In genomic region chr11:110679323-110679980, GRCh38 we compare ENCODE assay signal across 24 cellular contexts. TPM values are rescaled to one million over a fixed set of nuclear protein-coding genes. Genes with fewer than 3 reads are reported as not detected.
DNase-seq lines count a peak whose midpoint lies in the region; ATAC-seq and TF ChIP-seq lines count a peak whose summit lies in the region.
"Had no signal": no experiment of that assay in that cellular context is flagged by ENCODE, and none has a peak within 500 bp of the region (broad histone marks: within the 10 kb centered on the region; RNA-seq: fewer than 3 reads in every experiment).

No MANE protein-coding gene starts in this region.

- WGBS in IMR-90 (ENCODE audit: extremely low coverage in 2 of 2, insufficient read length in 1 of 2), 2 experiments, result no CpG with 5 or more reads among the region's 2 CpGs

- intact Hi-C loops in IMR-90 (cut with micrococcal nuclease), result no loop called here

- H3K56ac ChIP-seq in IMR-90 (ENCODE audit: extremely low read depth, insufficient read depth, low read length), result no peak overlapping the region

- H4K91ac ChIP-seq in IMR-90 (ENCODE audit: insufficient read depth, low read depth, low read length), result no peak overlapping the region

- peak; percentile 4 for DNase-seq in BJ (ENCODE audit: low read depth)
- DNase-seq in IMR-90, result peak; percentile 89
- DNase-seq in choroid plexus epithelial cell (ENCODE audit: low read depth), result peak; percentile 50
- DNase-seq in iris pigment epithelial cell (ENCODE audit: low read depth), result peak; percentile 76
- DNase-seq in central memory CD4-positive, alpha-beta T cell, result no peak
- no peak for DNase-seq in SHP77 (lab: John Stamatoyannopoulos, UW)
- DNase-seq: activated CD4-positive, alpha-beta T cell treated with anti-CD3 and anti-CD28 coated beads, Interleukin-2, amount 50 U/mL, for 48 hours; activated CD8-positive, alpha-beta memory T cell treated with anti-CD3 and anti-CD28 coated beads, Interleukin-2, amount 50 U/mL, for 48 hours; activated naive CD8-positive, alpha-beta T cell treated with anti-CD3 and anti-CD28 coated beads for 36 hours; MG63; NCI-H1417 treated with DMSO at 0.1 percent for 48 hours; pancreas; PC-3; SHP77 treated with DMSO at 0.1 percent for 48 hours; spleen; stimulated activated CD4-positive, alpha-beta T cell treated with anti-CD3 and anti-CD28 coated beads, Interleukin-2, amount 100 ng/mL, for 48 hours; stimulated activated naive CD4-positive, alpha-beta T cell had no signal

- dilution Hi-C loops in IMR-90 (cut with HindIII; ENCODE audit: low sequenced_read_pairs, unreplicated experiment), result no loop called here

- H3K27ac ChIP-seq in IMR-90 (ENCODE audit: insufficient read depth, low read length), result no peak overlapping the region
- H3K27ac ChIP-seq: BLaER1 treated with 17β-estradiol and CSF1 and Interleukin-3, amounts not matched to agents 10 nM and 100 nM; HL-60; pancreas; spleen had no signal

- H2AFZ ChIP-seq in IMR-90 (replicated peaks; ENCODE audit: low read length, poor library complexity), result no peak overlapping the region

- ATAC-seq in IMR-90 (ENCODE audit: low read depth) (peak; percentile 83), HG03378 (IDR thresholded peaks at IDR 0.05; ENCODE audit: unreplicated experiment) (no peak), GM19452 (IDR thresholded peaks at IDR 0.05; ENCODE audit: unreplicated experiment) (no peak)
- ATAC-seq: HCT116, pancreas, PC-3, WTC11 had no signal

- H3K23ac ChIP-seq in IMR-90 (ENCODE audit: low read depth, low read length), result peak overlapping the region; percentile 68; the same call in 1 of the 2 replicates

- BruUV-seq in IMR-90 (replicated peaks; lab: Mats Ljungman, UMichigan), result no TSS peak

- no peak overlapping the region for H2AK9ac ChIP-seq in IMR-90 (replicated peaks; ENCODE audit: low read depth, low read length, poor library complexity)

- H3K4me3 ChIP-seq in BJ (ENCODE audit: low read depth, low read length) (no peak overlapping the region), IMR-90 (ENCODE audit: insufficient read depth, low read depth, low read length) (no peak overlapping the region), choroid plexus epithelial cell (ENCODE audit: low read depth, low read length) (no peak overlapping the region)
- H3K4me3 ChIP-seq: BLaER1 treated with 17β-estradiol and CSF1 and Interleukin-3, amounts not matched to agents 10 nM and 100 nM; MG63; pancreas; spleen had no signal

- no peak for TF ChIP-seq CTCF in BJ (IDR thresholded peaks at IDR 0.05; ENCODE audit: insufficient read depth, low read depth, low read length)
- no peak for TF ChIP-seq CTCF in IMR-90 (conservative IDR thresholded peaks at IDR 0.05; ENCODE audit: low read depth, low read length)
- TF ChIP-seq CTCF in choroid plexus epithelial cell (conservative IDR thresholded peaks at IDR 0.05; ENCODE audit: low read depth, low read length), result no peak

- H3K4ac ChIP-seq in IMR-90 (ENCODE audit: low read depth, low read length), result peak overlapping the region; percentile 58

- in situ Hi-C loops in IMR-90 (cut with MboI; ENCODE audit: low sequenced_read_pairs), result no loop called here

- H4K8ac ChIP-seq in IMR-90 (ENCODE audit: low read depth in 2 of 2, low read length in 2 of 2), result peak overlapping the region in 1 of 2 experiments; percentile 31; a peak in 2 of 4 replicates

- H3K9me1 ChIP-seq in IMR-90 (ENCODE audit: insufficient read depth, low read length), result 0 out of 2 replicates have a peak, but pooled peaks cover 10% of the 10 kb centered on the region

- H2BK20ac ChIP-seq in IMR-90 (ENCODE audit: low read depth, low read length), result peak overlapping the region; percentile 43

- peaks cover 9 to 17% of the 10 kb centered on the region in 2 experiments for H3K79me1 ChIP-seq in IMR-90 (ENCODE audit: low read depth in 1 of 2, low read length in 2 of 2)

- peak overlapping the region; percentile 75 for H2BK5ac ChIP-seq in IMR-90 (ENCODE audit: low read depth, low read length, poor library complexity, severe bottlenecking)

- peak overlapping the region; percentile 48 for H3K14ac ChIP-seq in IMR-90 (replicated peaks; ENCODE audit: low read depth, low read length)

- peak overlapping the region; percentile 74 for H2BK120ac ChIP-seq in IMR-90 (ENCODE audit: low read depth, low read length)

- H3K36me3 ChIP-seq in BJ (ENCODE audit: control insufficient read depth, insufficient read depth, low read length) (no peaks in the 10 kb centered on the region), IMR-90 (ENCODE audit: control insufficient read depth, insufficient read depth, low read length) (0 out of 2 replicates have a peak, but pooled peaks cover 3% of the 10 kb centered on the region)
- H3K36me3 ChIP-seq: BLaER1 treated with 17β-estradiol and CSF1 and Interleukin-3, amounts not matched to agents 10 nM and 100 nM; MG63; pancreas; spleen had no signal

- POLR2A ChIA-PET in BJ (lab: Charles Lee), result no interaction called here
- POLR2A ChIA-PET in IMR-90 (lab: Charles Lee; ENCODE audit: unreplicated experiment), result no interaction called here

- peak overlapping the region; percentile 94; the same call in 1 of the 2 replicates for H3K18ac ChIP-seq in IMR-90 (ENCODE audit: low read depth, low read length)

- H3K4me2 ChIP-seq in IMR-90 (ENCODE audit: low read depth, low read length), result peak overlapping the region; percentile 33; the same call in 1 of the 2 replicates
- H3K4me2 ChIP-seq: BLaER1 treated with 17β-estradiol and CSF1 and Interleukin-3, amounts not matched to agents 10 nM and 100 nM had no signal

- H3K4me1 ChIP-seq in IMR-90 (ENCODE audit: control insufficient read depth, insufficient read depth, low read length), result peaks cover 8% of the 10 kb centered on the region
- H3K4me1 ChIP-seq: BLaER1 treated with 17β-estradiol and CSF1 and Interleukin-3, amounts not matched to agents 10 nM and 100 nM; pancreas; spleen had no signal

- no peaks in the 10 kb centered on the region for H4K20me1 ChIP-seq in IMR-90 (ENCODE audit: insufficient read depth, low read length)
- H4K20me1 ChIP-seq: BLaER1 treated with 17β-estradiol and CSF1 and Interleukin-3, amounts not matched to agents 10 nM and 100 nM had no signal

- H2BK15ac ChIP-seq in IMR-90 (ENCODE audit: low read depth, low read length), result no peak overlapping the region

- no peaks in the 10 kb centered on the region for H3K9me3 ChIP-seq in IMR-90 (ENCODE audit: control insufficient read depth, insufficient read depth, low read length)
- H3K9me3 ChIP-seq: MG63, pancreas had no signal

- H4K5ac ChIP-seq in IMR-90 (ENCODE audit: low read depth, low read length), result peak overlapping the region; percentile 19; the same call in 1 of the 2 replicates

- H3K9ac ChIP-seq in IMR-90 (ENCODE audit: low read depth, low read length), result no peak overlapping the region
- H3K9ac ChIP-seq: BLaER1 treated with 17β-estradiol and CSF1 and Interleukin-3, amounts not matched to agents 10 nM and 100 nM had no signal

- CTCF ChIA-PET in BJ (lab: Yijun Ruan, JAX), result interaction anchor here (1.4 kb wide), 1 partner anchor 10 kb away, joined by 3 read pairs; no protein-coding TSS in a partner anchor
- CTCF ChIA-PET in IMR-90 (lab: Yijun Ruan, JAX), result interaction anchor here (0.6 kb wide), 1 partner anchor 680 kb away, joined by 3 read pairs; no protein-coding TSS in a partner anchor

- TF ChIP-seq RAD21 in IMR-90 (IDR thresholded peaks at IDR 0.05; ENCODE audit: low read length), result no peak

- TF ChIP-seq POLR2A in IMR-90 (IDR thresholded peaks at IDR 0.05; ENCODE audit: low read depth, low read length), result no peak

- H3K27me3 ChIP-seq in BJ (ENCODE audit: control insufficient read depth, insufficient read depth, low read length), result no peaks in the 10 kb centered on the region
- no peaks in the 10 kb centered on the region for H3K27me3 ChIP-seq in IMR-90 (ENCODE audit: control insufficient read depth, insufficient read depth, low read length)
- H3K27me3 ChIP-seq: BLaER1 treated with 17β-estradiol and CSF1 and Interleukin-3, amounts not matched to agents 10 nM and 100 nM; MG63; spleen had no signal

- H2AK5ac ChIP-seq in IMR-90 (ENCODE audit: low read depth, low read length), result peak overlapping the region; percentile 44; the same call in 1 of the 2 replicates

TF ChIP-seq in IMR-90, 13 proteins besides CTCF, POLR2A, EP300 and RAD21:
- peak; percentile 74; the same call in 1 of the 2 replicates for TF ChIP-seq NFE2L2 (IDR thresholded peaks at IDR 0.05; ENCODE audit: low read depth, low read length)
- TF ChIP-seq BHLHE40 (IDR thresholded peaks at IDR 0.05; ENCODE audit: low read depth, low read length), result no peak
- peak; percentile 32; the same call in 1 of the 2 replicates for TF ChIP-seq MAFK (IDR thresholded peaks at IDR 0.05; ENCODE audit: low read depth, low read length)
- peak; percentile 32 for TF ChIP-seq RCOR1 (IDR thresholded peaks at IDR 0.05; ENCODE audit: insufficient replicate concordance, low read length)
- TF ChIP-seq MAZ (IDR thresholded peaks at IDR 0.05; ENCODE audit: borderline replicate concordance, low read depth, low read length), result no peak
- peak; percentile 63; the same call in 1 of the 2 replicates for TF ChIP-seq FOS (IDR thresholded peaks at IDR 0.05; ENCODE audit: low read depth, low read length)
- TF ChIP-seq SMC3 (IDR thresholded peaks at IDR 0.05; ENCODE audit: low read depth, low read length), result no peak

RNA-seq across cellular contexts. Expression of gene ARHGAP20, which starts 32.8 kb away (rescaled TPM):
- polyA plus RNA-seq in BJ (2011; rRNA removed) (2.5 TPM in 2 replicates), IMR-90 (2012; rRNA removed) (1.2 and 1.4 TPM in 2 replicates)
- 3.7 and 4.3 TPM in 2 replicates for polyA minus RNA-seq in BJ (2011; rRNA and poly(A)+ RNA removed)
- 2.5 and 2.8 TPM in 2 replicates for total RNA-seq in IMR-90 (2012; rRNA removed)
- 0.36 TPM in 2 replicates for polyA plus RNA-seq in IMR-90 (2012; cell fraction: cytosol; rRNA removed)
- polyA plus RNA-seq in IMR-90 (2012; cell fraction: nucleus; rRNA removed; ENCODE audit: low replicate concordance), result 0.82 and 6.0 TPM in 2 replicates
- total RNA-seq: NCI-H460, PC-3 had no signal

Comparison
In these comparisons a context has a peak if more than half of its experiments do, and no peak if none do; other contexts are left out.
1. DNase-seq: peak in BJ (single experiment), IMR-90 (single experiment), choroid plexus epithelial cell (single experiment) and iris pigment epithelial cell (single experiment); none in central memory CD4-positive, alpha-beta T cell (single experiment) and SHP77 (0 of 2).